Comparison of ENCODE assay signal across 15 cellular contexts in the genomic region with DNA sequence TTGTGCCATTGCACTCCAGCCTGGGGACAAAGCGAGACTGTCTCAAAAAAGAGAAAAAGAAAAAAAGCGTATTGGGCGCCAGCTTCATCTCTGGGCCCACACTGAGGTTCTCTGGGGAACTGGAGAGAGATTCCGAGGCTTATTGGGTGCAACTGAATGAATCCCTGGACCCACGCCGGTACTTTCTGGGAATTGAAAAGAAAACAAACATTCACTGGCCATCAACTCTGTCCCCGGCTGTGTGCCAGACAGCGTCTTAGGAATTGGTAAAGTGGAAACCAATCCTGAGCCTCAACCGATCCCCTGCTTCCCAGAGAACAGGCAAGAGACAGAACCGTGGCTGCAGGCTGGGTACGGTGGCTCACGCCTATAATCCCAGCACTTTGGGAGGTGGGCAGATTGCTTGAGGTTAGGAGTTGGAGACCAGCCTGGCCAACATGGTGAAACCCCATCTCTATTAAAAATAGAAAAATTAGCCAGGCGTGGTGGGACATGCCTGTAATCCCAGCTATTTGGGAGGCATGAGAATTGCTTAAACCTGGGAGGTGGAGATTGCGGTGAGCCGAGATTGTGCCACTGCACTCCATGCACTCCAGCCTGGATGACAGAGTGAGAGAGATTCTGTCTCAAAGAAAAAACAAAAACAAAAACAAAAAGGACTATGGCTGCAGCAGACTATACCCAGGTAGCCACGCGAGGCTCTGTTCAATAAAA. TPM values are rescaled to one million over a fixed set of nuclear protein-coding genes. Genes with fewer than 3 reads are reported as not detected.
A peak's percentile ranks its signal among the peaks of the same experiment; 100 is the strongest.
DNase-seq lines count a peak whose midpoint lies in the region; ATAC-seq, FAIRE-seq and TF ChIP-seq lines count a peak whose summit lies in the region.
"Had no signal": no experiment of that assay in that cellular context is flagged by ENCODE, and none has a peak within 500 bp of the region (broad histone marks: within the 10 kb centered on the region; RNA-seq: fewer than 3 reads in every experiment).

No MANE protein-coding gene starts in this region.

- no TSS peak for BruUV-seq in mammary epithelial cell (replicated peaks; lab: Mats Ljungman, UMichigan)

- no peak overlapping the region for H3K4me3 ChIP-seq in GM23338
- H3K4me3 ChIP-seq in mammary epithelial cell (replicated peaks in 1 of 3; ENCODE audit: insufficient read depth in 1 of 3, low read depth in 2 of 3, low read length in 3 of 3) = peak overlapping the region in 2 of 3 experiments; percentile 5 to 45
- H3K4me3 ChIP-seq in stomach = no peak overlapping the region

- no peaks in the 10 kb centered on the region; the same call in 2 of the 3 replicates for H3K9me3 Mint-ChIP-seq in GM23338
- H3K9me3 Mint-ChIP-seq: nephron had no signal

- H3K27me3 Mint-ChIP-seq in GM23338 (ENCODE audit: insufficient read depth, low read depth, poor library complexity) = peaks cover 13% of the 10 kb centered on the region

- no peak for ATAC-seq in GM23338

- H3K4me1 Mint-ChIP-seq in GM23338 = peaks cover 28% of the 10 kb centered on the region

- H3K36me3 Mint-ChIP-seq in GM23338 (ENCODE audit: low read depth) = peaks cover 20% of the 10 kb centered on the region

- H3K36me3 ChIP-seq in GM23338 (ENCODE audit: insufficient read depth) = no peaks in the 10 kb centered on the region
- no peaks in the 10 kb centered on the region for H3K36me3 ChIP-seq in mammary epithelial cell (ENCODE audit: insufficient read depth, low read length)
- H3K36me3 ChIP-seq in stomach = peaks cover 13 to 37% (median 34%) of the 10 kb centered on the region in 4 donors

- H3K27me3 ChIP-seq in GM23338 (ENCODE audit: insufficient read depth) (peaks cover 9% of the 10 kb centered on the region; the same call in 1 of the 2 replicates), mammary epithelial cell (ENCODE audit: insufficient read depth, low read length) (no peaks in the 10 kb centered on the region), stomach (peaks cover 0 to 30% (median 11%) of the 10 kb centered on the region in 3 donors)

- H3K27ac Mint-ChIP-seq in GM23338 = no peak overlapping the region; the same call in 1 of the 2 replicates
- H3K27ac Mint-ChIP-seq: nephron had no signal

- H3K27ac ChIP-seq in GM23338 (ENCODE audit: low read depth) (0 out of 2 replicates have a peak overlapping the region, but pooled peaks have one; percentile 37), mammary epithelial cell (ENCODE audit: insufficient read depth, low read depth, low read length) (no peak overlapping the region), stomach (no peak overlapping the region)

- H3K4me3 Mint-ChIP-seq in GM23338 = peak overlapping the region; percentile 90; the same call in 2 of the 3 replicates

- H2AFZ ChIP-seq in GM23338 (no peak overlapping the region), mammary epithelial cell (ENCODE audit: low read depth, low read length) (no peak overlapping the region)

- no peak for TF ChIP-seq CTCF in GM23338 (conservative IDR thresholded peaks at IDR 0.05; ENCODE audit: low read depth in 2 of 2)
- no peak for TF ChIP-seq CTCF in mammary epithelial cell (conservative IDR thresholded peaks at IDR 0.05 in 1 of 2, IDR thresholded peaks at IDR 0.05 in 1 of 2; ENCODE audit: extremely low read depth in 1 of 2, insufficient read depth in 1 of 2, low read depth in 1 of 2, low read length in 2 of 2)
- TF ChIP-seq CTCF in stomach (IDR thresholded peaks at IDR 0.05) = no peak
- TF ChIP-seq CTCF in GM13977 (IDR thresholded peaks at IDR 0.05; ENCODE audit: extremely low read depth, insufficient read depth, missing control alignments) = no peak

- intact Hi-C loops in mammary epithelial cell (cut with micrococcal nuclease) = loop anchor here (1.0 to 2.0 kb wide), 2 partner anchors 9 to 33 kb away; no protein-coding TSS in a partner anchor
- intact Hi-C loops in stomach (cut with DNase I; ENCODE audit: low total_unique reads) = no loop called here

- dilution Hi-C loops in mammary epithelial cell (cut with HindIII; ENCODE audit: low sequenced_read_pairs) = loop anchor here (25.0 kb wide), 1 partner anchor 111 kb away; a partner anchor contains a TSS

- H3K4me1 ChIP-seq in GM23338 (ENCODE audit: insufficient read depth) (peaks cover 25% of the 10 kb centered on the region), mammary epithelial cell (ENCODE audit: insufficient read depth, low read length) (peaks cover 58% of the 10 kb centered on the region), stomach (peaks cover 15 to 37% (median 33%) of the 10 kb centered on the region in 4 donors)

- H3K9me2 ChIP-seq in GM23338 (ENCODE audit: insufficient read depth) = no peaks in the 10 kb centered on the region

- no peak for DNase-seq in GM23338 (ENCODE audit: low spot score)
- peak; percentile 70 for DNase-seq in mammary epithelial cell
- peak in 41 of 51 donors; percentile 7 to 88 (median 61) for DNase-seq in hypothalamus (lab: John Stamatoyannopoulos, UW)
- peak; percentile 40 for DNase-seq in stomach
- no peak for DNase-seq in COLO829 (ENCODE audit: low spot score)
- DNase-seq in H54 (ENCODE audit: insufficient read length, low spot score) = no peak
- no peak for DNase-seq in GM13977 (ENCODE audit: low spot score)
- no peak for DNase-seq in NCI-H1092 (lab: John Stamatoyannopoulos, UW)
- DNase-seq: activated CD8-positive, alpha-beta memory T cell treated with anti-CD3 and anti-CD28 coated beads for 24 hours; activated naive CD4-positive, alpha-beta T cell; NCI-H1105; SHP77 treated with DMSO at 0.1 percent for 48 hours; stimulated activated CD4-positive, alpha-beta T cell treated with anti-CD3 and anti-CD28 coated beads, Interleukin-12 subunit alpha, Interleukin-12 subunit beta, amount 100 ng/mL, for 4 hours had no signal

- WGBS in mammary epithelial cell (ENCODE audit: low coverage, missing lambda C conversion rate) = 7% methylated on average over 17 of the region's 17 CpGs
- 72 to 81% (median 78%) methylated on average over 17 of the region's 17 CpGs for WGBS in stomach, 5 donors

- H4K20me1 ChIP-seq in GM23338 (replicated peaks; ENCODE audit: insufficient read depth) (no peaks in the 10 kb centered on the region; the same call in 1 of the 2 replicates), mammary epithelial cell (ENCODE audit: insufficient read depth, low read length) (no peaks in the 10 kb centered on the region)

- H3K9me3 ChIP-seq in mammary epithelial cell (replicated peaks; ENCODE audit: insufficient read depth, low read length) (no peaks in the 10 kb centered on the region), stomach (no peaks in the 10 kb centered on the region)

- CTCF ChIA-PET in mammary epithelial cell (lab: Charles Lee; ENCODE audit: low non-redundant PET) = interaction anchor here (0.7 to 1.0 kb wide), 3 partner anchors 9 to 93 kb away, joined by 3 to 10 read pairs (median 6); a partner anchor contains a TSS

- H3K79me2 ChIP-seq in GM23338 (replicated peaks; ENCODE audit: insufficient read depth) (no peaks in the 10 kb centered on the region), mammary epithelial cell (ENCODE audit: insufficient read depth, low read length) (no peaks in the 10 kb centered on the region)

- TF ChIP-seq POLR2A in stomach (IDR thresholded peaks at IDR 0.05) (no peak), H54 (IDR thresholded peaks at IDR 0.05; ENCODE audit: low read depth, low read length) (no peak)

- no peak for FAIRE-seq in H54 (lab: Jason Lieb, UNC)
- FAIRE-seq: TTC549 had no signal

- peaks cover 33% of the 10 kb centered on the region for H3F3A ChIP-seq in GM23338 (replicated peaks; ENCODE audit: low read depth)

- H3K4me2 ChIP-seq in GM23338 (no peak overlapping the region), mammary epithelial cell (ENCODE audit: insufficient read depth, low read depth, low read length) (peak overlapping the region; percentile 87)

- in situ Hi-C loops in mammary epithelial cell (cut with MboI; ENCODE audit: low sequenced_read_pairs in 2 of 2) (no loop called here), GM13977 (cut with MboI; ENCODE audit: low pct_unique_long_range_greater_than_20kb, low sequenced_read_pairs, unreplicated experiment) (no loop called here)

- no peak for TF ChIP-seq EP300 in stomach (IDR thresholded peaks at IDR 0.05)

- H3K9ac ChIP-seq in mammary epithelial cell (ENCODE audit: insufficient read depth, low read length) = no peak overlapping the region

TF ChIP-seq in GM23338, 12 proteins besides CTCF, POLR2A, EP300 and RAD21 (continues in another document):
- TF ChIP-seq JUNB (IDR thresholded peaks at IDR 0.05; ENCODE audit: unreplicated experiment) = no peak

RNA-seq across cellular contexts. Expression of a gene that starts 8.6 kb away (rescaled TPM):
- total RNA-seq in GM23338 (2014; rRNA removed; shearing (Covaris generic)) = 14.4 and 24.9 TPM in 2 replicates
- polyA plus RNA-seq in GM23338 (2016; fragmentation: Nextera tagmentation; extraction: Ambion mirVana) (4.3 and 4.5 TPM in 2 replicates), mammary epithelial cell (1.3 TPM), stomach (1 to 10 TPM; 1.1 to 5.1 (median 3.6) TPM)
- total RNA-seq in mammary epithelial cell (10 to 100 TPM in 1 of 2 donors, 1 to 10 TPM in 1; 3.5 to 10.8 TPM), stomach (10 to 100 TPM in 4 of 5 donors, 1 to 10 TPM in 1; 2.9 to 37.9 (median 23.0) TPM)
- 5.0 TPM for polyA minus RNA-seq in mammary epithelial cell

RNA-seq across cellular contexts. Expression of a gene that starts 11.3 kb away (rescaled TPM):
- 67.8 and 78.6 TPM in 2 replicates for total RNA-seq in GM23338 (2014; rRNA removed; shearing (Covaris generic))
- polyA plus RNA-seq in GM23338 (2016; fragmentation: Nextera tagmentation; extraction: Ambion mirVana) (23.5 and 25.4 TPM in 2 replicates), mammary epithelial cell (12.5 TPM), stomach (10 to 100 TPM; 11.2 to 11.8 (median 11.4) TPM)
- total RNA-seq in mammary epithelial cell (10 to 100 TPM; 17.5 to 35.3 TPM), stomach (10 to 100 TPM; 17.1 to 93.9 (median 68.7) TPM)
- polyA minus RNA-seq in mammary epithelial cell = 12.3 TPM

RNA-seq across cellular contexts. Expression of a gene that starts 16.7 kb away (rescaled TPM):
- total RNA-seq in GM23338 (2014; rRNA removed; shearing (Covaris generic)) = 28.2 and 34.6 TPM in 2 replicates
- 107 and 112 TPM in 2 replicates for polyA plus RNA-seq in GM23338 (2016; fragmentation: Nextera tagmentation; extraction: Ambion mirVana)
- total RNA-seq in mammary epithelial cell = 10 to 100 TPM; 35.8 to 83.1 TPM
- 72.6 TPM for polyA plus RNA-seq in mammary epithelial cell
- 26.9 TPM for polyA minus RNA-seq in mammary epithelial cell
- total RNA-seq in stomach = 10 to 100 TPM in 4 of 5 donors, 1 to 10 TPM in 1; 2.2 to 56.0 (median 21.4) TPM
- 10 to 100 TPM; 30.8 to 63.7 (median 48.1) TPM for polyA plus RNA-seq in stomach

RNA-seq across cellular contexts. Expression of a gene that starts 20.4 kb away (rescaled TPM):
- 59.9 and 70.6 TPM in 2 replicates for total RNA-seq in GM23338 (2014; rRNA removed; shearing (Covaris generic))
- polyA plus RNA-seq in GM23338 (2016; fragmentation: Nextera tagmentation; extraction: Ambion mirVana) (266 and 280 TPM in 2 replicates), mammary epithelial cell (43.1 TPM), stomach (100 to 1,000 TPM; 161 to 200 (median 192) TPM)
- total RNA-seq in mammary epithelial cell (10 to 100 TPM; 36.7 to 76.3 TPM), stomach (100 to 1,000 TPM in 3 of 5 donors, 10 to 100 TPM in 1, 1 to 10 TPM in 1; 6.6 to 167 (median 142) TPM)
- polyA minus RNA-seq in mammary epithelial cell = 7.2 TPM

RNA-seq across cellular contexts. Expression of a gene that starts 22.8 kb away (rescaled TPM):
- 11.4 and 16.5 TPM in 2 replicates for total RNA-seq in GM23338 (2014; rRNA removed; shearing (Covaris generic))
- polyA plus RNA-seq in GM23338 (2016; fragmentation: Nextera tagmentation; extraction: Ambion mirVana) = 5.0 and 5.5 TPM in 2 replicates
- 10 to 100 TPM in 1 of 2 donors, 1 to 10 TPM in 1; 8.5 to 29.3 TPM for total RNA-seq in mammary epithelial cell
- polyA plus RNA-seq in mammary epithelial cell = 3.6 TPM
- polyA minus RNA-seq in mammary epithelial cell = 1.1 TPM
- total RNA-seq in stomach = 10 to 100 TPM in 3 of 5 donors, 1 to 10 TPM in 2; 4.9 to 28.1 (median 15.2) TPM
- 10 to 100 TPM in 1 of 3 donors, 1 to 10 TPM in 2; 8.0 to 12.0 (median 9.8) TPM for polyA plus RNA-seq in stomach

Comparison
In these comparisons a context has a peak if more than half of its experiments do, and no peak if none do; other contexts are left out.
1. DNase-seq: peak in mammary epithelial cell (single experiment), hypothalamus (41 of 51) and stomach (single experiment); none in GM23338 (single experiment), COLO829 (single experiment), H54 (single experiment), GM13977 (single experiment) and NCI-H1092 (single experiment).
2. H3K4me3 ChIP-seq: peak in mammary epithelial cell (2 of 3); none in GM23338 (single experiment) and stomach (0 of 4).